In genomic region chr6:12028194-12028593, GRCh38 we compare ENCODE assay signal across 21 cellular contexts. TPM values are rescaled to one million over a fixed set of nuclear protein-coding genes. Genes with fewer than 3 reads are reported as not detected.
A peak's percentile ranks its signal among the peaks of the same experiment; 100 is the strongest.
DNase-seq lines count a peak whose midpoint lies in the region; ATAC-seq, FAIRE-seq and TF ChIP-seq lines count a peak whose summit lies in the region.
"Had no signal": no experiment of that assay in that cellular context is flagged by ENCODE, and none has a peak within 500 bp of the region (broad histone marks: within the 10 kb centered on the region; RNA-seq: fewer than 3 reads in every experiment).

No MANE protein-coding gene starts in this region.

- H3K9me3 ChIP-seq in A549 (peaks cover 4% of the 10 kb centered on the region; the same call in 1 of the 3 replicates), K562 (replicated peaks; ENCODE audit: control insufficient read depth, insufficient read depth, low read depth, low read length) (peaks cover 13% of the 10 kb centered on the region), mesenchymal stem cell (ENCODE audit: control insufficient read depth, low read length) (peaks cover 16% of the 10 kb centered on the region), transverse colon (peaks cover 0 to 5% of the 10 kb centered on the region in 2 donors)
- H3K9me3 ChIP-seq in CD4-positive, alpha-beta memory T cell (ENCODE audit: control insufficient read depth in 1 of 2, low read length in 2 of 2) = no peaks in the 10 kb centered on the region
- H3K9me3 ChIP-seq: BE2C had no signal

- no peak overlapping the region for H3K23ac ChIP-seq in mesenchymal stem cell (ENCODE audit: low read length in 2 of 2)

- no TSS peak for BruUV-seq in K562 (replicated peaks; lab: Mats Ljungman, UMichigan)

- H3K27me3 Mint-ChIP-seq in CD4-positive, alpha-beta memory T cell = no peaks in the 10 kb centered on the region
- H3K27me3 Mint-ChIP-seq in endothelial cell (ENCODE audit: unreplicated experiment) = no peaks in the 10 kb centered on the region
- H3K27me3 Mint-ChIP-seq: CD4-positive, alpha-beta T cell had no signal

- H2AFZ ChIP-seq in K562 (ENCODE audit: low read depth, low read length) = no peak overlapping the region
- H2AFZ ChIP-seq in mesenchymal stem cell (ENCODE audit: low read depth, low read length) = no peak overlapping the region
- H2AFZ ChIP-seq: GM23248 had no signal

- DNase-seq in A549 (ENCODE audit: low read depth in 1 of 2, low spot score in 1 of 2) = no peak
- DNase-seq in H54 (ENCODE audit: insufficient read length, low spot score) = no peak
- DNase-seq in K562 (ENCODE audit: extremely low read depth in 1 of 4, low spot score in 3 of 4) = no peak
- DNase-seq in mesenchymal stem cell = no peak
- no peak for DNase-seq in CD4-positive, alpha-beta memory T cell
- DNase-seq in transverse colon = no peak
- DNase-seq in endothelial cell (ENCODE audit: low spot score) = no peak
- DNase-seq: AML-193; BE2C; CD4-positive, alpha-beta T cell; COR-L47; DMS153; DND-41; GM23248; H9 had no signal

- H3K4me3 ChIP-seq in A549 (no peak overlapping the region), K562 (no peak overlapping the region), mesenchymal stem cell (ENCODE audit: insufficient read depth in 1 of 2, low read depth in 1 of 2, low read length in 2 of 2) (no peak overlapping the region), transverse colon (no peak overlapping the region)
- H3K4me3 ChIP-seq in CD4-positive, alpha-beta memory T cell (ENCODE audit: low read length in 2 of 2) = no peak overlapping the region
- H3K4me3 ChIP-seq: BLaER1 treated with 17β-estradiol and CSF1 and Interleukin-3, amounts not matched to agents 10 nM and 100 nM; GM23248 had no signal

- peaks cover 3% of the 10 kb centered on the region for H3K79me1 ChIP-seq in mesenchymal stem cell (replicated peaks; ENCODE audit: low read length, poor library complexity, severe bottlenecking)

- no peak for FAIRE-seq in A549 (lab: Jason Lieb, UNC)
- peak; percentile 70 for FAIRE-seq in H54 (lab: Jason Lieb, UNC)
- no peak for FAIRE-seq in K562 (lab: Jason Lieb, UNC)
- FAIRE-seq: G401.6, GM19239, H1 had no signal

- in situ Hi-C loops in K562 (cut with MboI) = no loop called here
- in situ Hi-C loops in transverse colon (cut with MboI; ENCODE audit: low pct_ligation_motif_present in 1 of 4, low pct_unique_long_range_greater_than_20kb in 1 of 4, low sequenced_read_pairs in 3 of 4) = no loop called here

- H3K4me1 ChIP-seq in A549 = no peaks in the 10 kb centered on the region; the same call in 2 of the 3 replicates
- peaks cover 0 to 19% of the 10 kb centered on the region in 2 experiments; a peak in 4 of 5 replicates for H3K4me1 ChIP-seq in K562 (replicated peaks in 1 of 2; ENCODE audit: control insufficient read depth in 2 of 2, insufficient read depth in 2 of 2, low read length in 2 of 2)
- peaks cover 4% of the 10 kb centered on the region for H3K4me1 ChIP-seq in mesenchymal stem cell (ENCODE audit: control insufficient read depth, insufficient read depth, low read depth, low read length)
- H3K4me1 ChIP-seq in CD4-positive, alpha-beta memory T cell (ENCODE audit: insufficient read depth, low read length) = peaks cover 13% of the 10 kb centered on the region
- peaks cover 0 to 51% (median 17%) of the 10 kb centered on the region in 4 donors for H3K4me1 ChIP-seq in transverse colon

- peaks cover 24 to 49% (median 33%) of the 10 kb centered on the region in 4 donors for H3K4me1 Mint-ChIP-seq in CD4-positive, alpha-beta memory T cell
- peaks cover 4% of the 10 kb centered on the region for H3K4me1 Mint-ChIP-seq in endothelial cell (ENCODE audit: unreplicated experiment)

- H4K20me1 ChIP-seq in K562 (replicated peaks; ENCODE audit: control insufficient read depth, insufficient read depth, low read length) = no peaks in the 10 kb centered on the region

- WGBS in A549 (ENCODE audit: missing lambda C conversion rate) = 90% methylated on average over 4 of the region's 4 CpGs
- WGBS in K562 (ENCODE audit: insufficient coverage, low coverage, missing lambda C conversion rate) = 80% methylated on average over 4 of the region's 4 CpGs
- WGBS in mesenchymal stem cell = 97% methylated on average over 4 of the region's 4 CpGs
- 52 to 85% methylated on average over 2 to 4 of the region's 4 CpGs for WGBS in transverse colon (ENCODE audit: low coverage in 1 of 2), 2 donors

- H3K36me3 ChIP-seq in K562 (ENCODE audit: control insufficient read depth, insufficient read depth, low read length) (peaks cover 72% of the 10 kb centered on the region), mesenchymal stem cell (ENCODE audit: control insufficient read depth in 1 of 2, insufficient read depth in 2 of 2, low read depth in 1 of 2, low read length in 2 of 2) (peaks cover 17 to 41% of the 10 kb centered on the region in 2 experiments), transverse colon (no peaks in the 10 kb centered on the region)
- H3K36me3 ChIP-seq in CD4-positive, alpha-beta memory T cell (ENCODE audit: insufficient read depth, low read length) = no peaks in the 10 kb centered on the region
- H3K36me3 ChIP-seq: BE2C had no signal

- no peak overlapping the region for H3K4me2 ChIP-seq in A549
- H3K4me2 ChIP-seq in K562 (ENCODE audit: insufficient read depth, low read length) = no peak overlapping the region
- H3K4me2 ChIP-seq in mesenchymal stem cell (ENCODE audit: low read length, poor library complexity, severe bottlenecking) = no peak overlapping the region
- H3K4me2 ChIP-seq: BLaER1 treated with 17β-estradiol and CSF1 and Interleukin-3, amounts not matched to agents 10 nM and 100 nM had no signal

- H3K9me3 Mint-ChIP-seq in CD4-positive, alpha-beta memory T cell = peaks cover 0 to 33% (median 22%) of the 10 kb centered on the region in 8 donors
- no peaks in the 10 kb centered on the region for H3K9me3 Mint-ChIP-seq in endothelial cell (ENCODE audit: unreplicated experiment)

- H2AK5ac ChIP-seq in mesenchymal stem cell (ENCODE audit: low read length, severe bottlenecking) = peak overlapping the region; percentile 86

- H4K91ac ChIP-seq in mesenchymal stem cell (ENCODE audit: low read length) = no peak overlapping the region

- no peak for TF ChIP-seq EP300 in A549 (IDR thresholded peaks at IDR 0.05)
- TF ChIP-seq EP300 in K562 (IDR thresholded peaks at IDR 0.05; ENCODE audit: low read length) = no peak
- TF ChIP-seq EP300 in transverse colon (IDR thresholded peaks at IDR 0.05; ENCODE audit: low read depth) = no peak

- TF ChIP-seq RAD21 in A549 (conservative IDR thresholded peaks at IDR 0.05 in 1 of 2, IDR thresholded peaks at IDR 0.05 in 1 of 2) (no peak), K562 (CRISPR knock-in tag; conservative IDR thresholded peaks at IDR 0.05 in 1 of 2, IDR thresholded peaks at IDR 0.05 in 1 of 2) (no peak)

- no peaks in the 10 kb centered on the region for H3K27me3 ChIP-seq in K562 (ENCODE audit: control insufficient read depth in 2 of 2, insufficient read depth in 2 of 2, low read length in 2 of 2)
- no peaks in the 10 kb centered on the region for H3K27me3 ChIP-seq in mesenchymal stem cell (ENCODE audit: control insufficient read depth in 1 of 2, insufficient read depth in 1 of 2, low read length in 2 of 2)
- H3K27me3 ChIP-seq in CD4-positive, alpha-beta memory T cell (ENCODE audit: insufficient read depth, low read length) = no peaks in the 10 kb centered on the region
- no peaks in the 10 kb centered on the region for H3K27me3 ChIP-seq in transverse colon
- H3K27me3 ChIP-seq: BE2C; BLaER1 treated with 17β-estradiol and CSF1 and Interleukin-3, amounts not matched to agents 10 nM and 100 nM had no signal

- peak overlapping the region; percentile 27 for H4K8ac ChIP-seq in mesenchymal stem cell (ENCODE audit: low read length)

- ATAC-seq in A549 (no peak), K562 (no peak)
- ATAC-seq: HCT116 had no signal

- H3K4me3 Mint-ChIP-seq in CD4-positive, alpha-beta memory T cell = no peak overlapping the region
- no peak overlapping the region for H3K4me3 Mint-ChIP-seq in endothelial cell (ENCODE audit: unreplicated experiment)
- H3K4me3 Mint-ChIP-seq: CD14-positive monocyte; CD4-positive, alpha-beta T cell; H9 had no signal

- TF ChIP-seq CTCF in A549 (IDR thresholded peaks at IDR 0.05) (no peak), K562 (IDR thresholded peaks at IDR 0.05 in 2 of 3, conservative IDR thresholded peaks at IDR 0.05 in 1 of 3; ENCODE audit: insufficient read depth in 2 of 3, low read depth in 1 of 3, low read length in 3 of 3) (no peak), transverse colon (IDR thresholded peaks at IDR 0.05) (no peak), endothelial cell (IDR thresholded peaks at IDR 0.05; ENCODE audit: unreplicated experiment) (no peak)

- H3K27ac ChIP-seq in A549 (no peak overlapping the region), K562 (ENCODE audit: extremely low read depth, low read depth, low read length) (no peak overlapping the region), mesenchymal stem cell (ENCODE audit: low read length, poor library complexity, severe bottlenecking) (no peak overlapping the region), transverse colon (no peak overlapping the region)
- H3K27ac ChIP-seq in CD4-positive, alpha-beta memory T cell (ENCODE audit: low read depth, low read length) = no peak overlapping the region
- H3K27ac ChIP-seq: BLaER1 treated with 17β-estradiol and CSF1 and Interleukin-3, amounts not matched to agents 10 nM and 100 nM; GM23248 had no signal

- no peak for TF ChIP-seq POLR2A in A549 (IDR thresholded peaks at IDR 0.05; ENCODE audit: low read length)
- no peak for TF ChIP-seq POLR2A in H54 (IDR thresholded peaks at IDR 0.05; ENCODE audit: low read depth, low read length)
- TF ChIP-seq POLR2A in K562 (conservative IDR thresholded peaks at IDR 0.05) = no peak
- TF ChIP-seq POLR2A in transverse colon (IDR thresholded peaks at IDR 0.05) = no peak

- H3K18ac ChIP-seq in mesenchymal stem cell (ENCODE audit: low read depth in 1 of 2, low read length in 2 of 2) = no peak overlapping the region

- peaks cover 98% of the 10 kb centered on the region for H3K79me2 ChIP-seq in K562 (ENCODE audit: control insufficient read depth, insufficient read depth, low read length)

- no peak overlapping the region for H2BK15ac ChIP-seq in mesenchymal stem cell (ENCODE audit: low read depth, poor library complexity, severe bottlenecking)

- H2BK12ac ChIP-seq in mesenchymal stem cell (ENCODE audit: low read length in 2 of 2) = no peak overlapping the region

- no peak overlapping the region for H3K4ac ChIP-seq in mesenchymal stem cell (ENCODE audit: low read depth in 1 of 2, low read length in 2 of 2)

- no peaks in the 10 kb centered on the region for H3K9me1 ChIP-seq in K562 (ENCODE audit: control insufficient read depth, insufficient read depth, low read length)

- no peak overlapping the region for H2BK120ac ChIP-seq in mesenchymal stem cell (ENCODE audit: low read depth, low read length)

- no peak overlapping the region for H2BK5ac ChIP-seq in mesenchymal stem cell (ENCODE audit: low read depth, low read length, poor library complexity, severe bottlenecking)

- CTCF ChIA-PET in A549 (lab: Yijun Ruan, JAX) (interaction anchor here (0.9 kb wide), 1 partner anchor 14 kb away, joined by 3 read pairs; no protein-coding TSS in a partner anchor), K562 (lab: Yijun Ruan, JAX; ENCODE audit: low intra/inter-chr PET ratio) (no interaction called here)
- CTCF ChIA-PET in CD4-positive, alpha-beta memory T cell (lab: Charles Lee; ENCODE audit: partially characterized antibody) = interaction anchor here (0.8 to 1.6 kb wide), 2 partner anchors 10 to 11 kb away, joined by 3 to 5 read pairs; no protein-coding TSS in a partner anchor

- H3K36me3 Mint-ChIP-seq in CD4-positive, alpha-beta memory T cell = peaks cover 35 to 51% of the 10 kb centered on the region in 2 donors
- H3K36me3 Mint-ChIP-seq in endothelial cell (ENCODE audit: low read depth, unreplicated experiment) = no peaks in the 10 kb centered on the region

- H3K14ac ChIP-seq in mesenchymal stem cell (ENCODE audit: low read length in 2 of 2) = no peak overlapping the region

- H3K9ac ChIP-seq in K562 (ENCODE audit: insufficient read depth in 1 of 2, low read depth in 2 of 2, low read length in 2 of 2) (no peak overlapping the region), mesenchymal stem cell (ENCODE audit: low read length) (no peak overlapping the region)
- H3K9ac ChIP-seq: BLaER1 treated with 17β-estradiol and CSF1 and Interleukin-3, amounts not matched to agents 10 nM and 100 nM; GM23248 had no signal

- intact Hi-C loops in K562 (cut with micrococcal nuclease) (no loop called here), transverse colon (cut with DNase I; ENCODE audit: low total_unique reads) (no loop called here)
- intact Hi-C loops in CD4-positive, alpha-beta memory T cell (cut with micrococcal nuclease) = no loop called here

- POLR2A ChIA-PET in A549 (lab: Yijun Ruan, JAX) = no interaction called here
- POLR2A ChIA-PET in K562 (lab: Yijun Ruan, JAX) = interaction anchor here (1.1 to 1.4 kb wide), 2 partner anchors 11 to 15 kb away, joined by 3 read pairs; no protein-coding TSS in a partner anchor
- POLR2A ChIA-PET in CD4-positive, alpha-beta memory T cell (lab: Charles Lee; ENCODE audit: partially characterized antibody) = no interaction called here

- no peak overlapping the region for H3K27ac Mint-ChIP-seq in CD4-positive, alpha-beta memory T cell
- no peak overlapping the region for H3K27ac Mint-ChIP-seq in endothelial cell (ENCODE audit: unreplicated experiment)
- H3K27ac Mint-ChIP-seq: CD4-positive, alpha-beta T cell had no signal

RNA-seq across cellular contexts. Expression of gene HIVEP1, which starts 16.1 kb away (rescaled TPM):
- polyA plus RNA-seq in A549 (2011; rRNA removed) = 10.5 and 13.1 TPM in 2 replicates
- polyA plus RNA-seq in A549 (2012; cell fraction: cytosol; rRNA removed) = 7.3 and 9.1 TPM in 2 replicates
- 20.2 and 21.1 TPM in 2 replicates for polyA plus RNA-seq in A549 (2012; cell fraction: nucleus; rRNA removed)
- 5.8 to 6.1 TPM (median 6.1 TPM) in 3 replicates for polyA plus RNA-seq in A549 (2017; fragmentation: RNase III; extraction: RNeasy Plus Mini Kit Qiagen cat#74134 plus additional on column Dnase treatment)
- polyA minus RNA-seq in A549 (2011; rRNA and poly(A)+ RNA removed) = 26.3 and 30.2 TPM in 2 replicates
- total RNA-seq in K562 (2011; cell fraction: chromatin; rRNA removed; ENCODE audit: low replicate concordance) = 53.0 and 162 TPM in 2 replicates
- 38.2 and 56.5 TPM in 2 replicates for total RNA-seq in K562 (2011; cell fraction: nucleolus; rRNA removed)
- 82.4 and 142 TPM in 2 replicates for total RNA-seq in K562 (2011; cell fraction: nucleoplasm; rRNA removed)
- 19.3 and 21.7 TPM in 2 replicates for total RNA-seq in K562 (2014; rRNA removed)
- total RNA-seq in K562 (2014; rRNA removed; fragmentation: Illumina TruSeq; extraction: Trizol) = 33.3 and 37.1 TPM in 2 replicates
- 29.3 and 30.4 TPM in 2 replicates for total RNA-seq in K562 (2015; rRNA removed; fragmentation: Illumina TruSeq; extraction: Trizol)
- total RNA-seq in K562 (2021) = 25.8 and 28.8 TPM in 2 replicates
- 16.9 and 18.2 TPM in 2 replicates for polyA plus RNA-seq in K562 (2011; rRNA removed)
- polyA plus RNA-seq in K562 (2011; cell fraction: cytosol; rRNA removed) = 19.3 and 22.5 TPM in 2 replicates
- 35.9 and 42.5 TPM in 2 replicates for polyA plus RNA-seq in K562 (2011; cell fraction: nucleus; rRNA removed)
- polyA plus RNA-seq in K562 (2012) = 11.0 and 12.9 TPM in 2 replicates
- polyA plus RNA-seq in K562 (2014; fragmentation: Illumina TruSeq; extraction: Trizol) = 20.9 and 24.9 TPM in 2 replicates
- polyA plus RNA-seq in K562 (2014; fragmentation: Nextera tagmentation; extraction: Ambion mirVana) = 1 to 10 TPM; 6.0 to 6.2 TPM
- 14.6 and 18.4 TPM in 2 replicates for polyA plus RNA-seq in K562 (2014; rRNA removed)
- polyA minus RNA-seq in K562 (2011; rRNA and poly(A)+ RNA removed) = 64.9 and 75.2 TPM in 2 replicates
- polyA minus RNA-seq in K562 (2011; cell fraction: cytosol; rRNA and poly(A)+ RNA removed) = 21.6 and 23.0 TPM in 2 replicates
- polyA minus RNA-seq in K562 (2011; cell fraction: nucleus; rRNA and poly(A)+ RNA removed) = 68.8 and 114 TPM in 2 replicates
- polyA plus RNA-seq in mesenchymal stem cell (2013, experiment 1 of 2) = 13.8 TPM
- polyA plus RNA-seq in mesenchymal stem cell (2013, experiment 2 of 2) = 11.2 TPM
- total RNA-seq in CD4-positive, alpha-beta memory T cell = 10 to 100 TPM; 16.6 to 17.6 TPM
- polyA plus RNA-seq in CD4-positive, alpha-beta memory T cell = 1 to 10 TPM in 1 of 2 donors, under 1 TPM in 1; 0.47 to 7.2 TPM
- 10 to 100 TPM; 18.9 to 90.9 (median 30.5) TPM for total RNA-seq in transverse colon
- 19.0 TPM for total RNA-seq in endothelial cell (ENCODE audit: unreplicated experiment)

Comparison
In these comparisons a context has a peak if more than half of its experiments do, and no peak if none do; other contexts are left out.
1. Of the 35 proteins assayed by ChIP-seq in both K562 and A549: peak only in K562: none; only in A549: MAFK; in both: none; in neither: 34.